ENCODE assay signal across 8 cellular contexts in the genomic region with DNA sequence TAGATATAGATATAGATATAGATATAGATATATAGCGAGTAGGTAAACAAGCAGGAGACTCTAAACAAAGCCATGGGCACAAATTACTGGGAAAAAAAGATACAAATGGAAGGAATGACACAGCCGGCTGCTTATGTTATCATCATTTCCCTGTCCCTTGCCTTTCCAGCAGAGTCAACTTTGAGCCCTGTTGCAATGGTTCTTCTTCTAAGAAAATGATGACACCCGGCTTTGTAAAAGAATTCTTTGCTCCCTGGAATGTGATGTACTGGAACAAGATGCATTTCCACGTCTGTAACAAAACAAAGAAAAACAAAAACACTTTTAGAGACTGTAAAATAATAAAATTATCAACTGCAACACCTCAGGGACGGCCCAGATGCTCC.
DNase-seq lines count a peak whose midpoint lies in the region; ATAC-seq, FAIRE-seq and TF ChIP-seq lines count a peak whose summit lies in the region.

No MANE protein-coding gene starts in this region.

- no peak for DNase-seq in activated T-cell treated with anti-CD3 and anti-CD28 coated beads, Interleukin-2, amount 50 U/mL, for 72 hours
- no peak for DNase-seq in activated T-cell treated with anti-CD3 and anti-CD28 coated beads, Interleukin-2, amount 50 U/mL, for 48 hours
- DNase-seq in brain microvascular endothelial cell (no peak), right lobe of liver (no peak), D721Med (ENCODE audit: insufficient read length, low spot score) (no peak), GM10248 (ENCODE audit: extremely low spot score) (no peak)

- H3K27ac ChIP-seq in brain microvascular endothelial cell (no peak overlapping the region), right lobe of liver (no peak overlapping the region), thymus (ENCODE audit: low read depth) (no peak overlapping the region)

- peak overlapping the region; percentile 62 for H3K4me3 ChIP-seq in brain microvascular endothelial cell (ENCODE audit: low read depth, low read length)
- peak overlapping the region; percentile 49 to 68 (median 57) for H3K4me3 ChIP-seq in right lobe of liver
- H3K4me3 ChIP-seq in thymus (ENCODE audit: low read length) = peak overlapping the region; percentile 45

- no peak for FAIRE-seq in D721Med (lab: Jason Lieb, UNC)

- H3K9me3 ChIP-seq in right lobe of liver (no peaks in the 10 kb centered on the region), thymus (ENCODE audit: control insufficient read depth) (no peaks in the 10 kb centered on the region)

- in situ Hi-C loops in brain microvascular endothelial cell (cut with HindIII; ENCODE audit: low pct_ligation_motif_present, low sequenced_read_pairs) = no loop called here

- peaks cover 3 to 4% of the 10 kb centered on the region in 2 donors for H3K9me3 Mint-ChIP-seq in activated T-cell treated with anti-CD3 and anti-CD28 coated beads, Interleukin-2, amount 50 U/mL, for 72 hours

- no peaks in the 10 kb centered on the region for H3K27me3 Mint-ChIP-seq in activated T-cell treated with anti-CD3 and anti-CD28 coated beads, Interleukin-2, amount 50 U/mL, for 72 hours (ENCODE audit: low read depth)

- peak overlapping the region; percentile 88 to 94 for H3K4me3 Mint-ChIP-seq in activated T-cell treated with anti-CD3 and anti-CD28 coated beads, Interleukin-2, amount 50 U/mL, for 72 hours

- H3K4me1 ChIP-seq in right lobe of liver = no peaks in the 10 kb centered on the region
- H3K4me1 ChIP-seq in thymus (ENCODE audit: control insufficient read depth, insufficient read depth, low read length) = no peaks in the 10 kb centered on the region

- POLR2A ChIA-PET in GM10248 (lab: Yijun Ruan, JAX) = no interaction called here

- no peak for TF ChIP-seq POLR2A in right lobe of liver (IDR thresholded peaks at IDR 0.05)

- peak overlapping the region; percentile 76 for H3K27ac Mint-ChIP-seq in activated T-cell treated with anti-CD3 and anti-CD28 coated beads, Interleukin-2, amount 50 U/mL, for 72 hours

- H3K4me1 Mint-ChIP-seq in activated T-cell treated with anti-CD3 and anti-CD28 coated beads, Interleukin-2, amount 50 U/mL, for 72 hours (ENCODE audit: low read depth) = no peaks in the 10 kb centered on the region

- intact Hi-C loops in right lobe of liver (cut with DNase I) = no loop called here

- no peaks in the 10 kb centered on the region for H3K36me3 ChIP-seq in brain microvascular endothelial cell (replicated peaks)
- H3K36me3 ChIP-seq in right lobe of liver = no peaks in the 10 kb centered on the region
- H3K36me3 ChIP-seq in thymus (ENCODE audit: control insufficient read depth, insufficient read depth) = no peaks in the 10 kb centered on the region

- no peaks in the 10 kb centered on the region for H3K27me3 ChIP-seq in brain microvascular endothelial cell (replicated peaks)
- no peaks in the 10 kb centered on the region for H3K27me3 ChIP-seq in right lobe of liver
- H3K27me3 ChIP-seq in thymus (ENCODE audit: control insufficient read depth, insufficient read depth) = no peaks in the 10 kb centered on the region

- peaks cover 2 to 6% of the 10 kb centered on the region in 2 donors for H3K36me3 Mint-ChIP-seq in activated T-cell treated with anti-CD3 and anti-CD28 coated beads, Interleukin-2, amount 50 U/mL, for 72 hours (ENCODE audit: insufficient read depth in 2 of 2)

- TF ChIP-seq CTCF in brain microvascular endothelial cell (IDR thresholded peaks at IDR 0.05; ENCODE audit: low read depth, low read length, missing control alignments) (no peak), right lobe of liver (IDR thresholded peaks at IDR 0.05) (no peak), D721Med (IDR thresholded peaks at IDR 0.05; ENCODE audit: insufficient read depth, missing control alignments) (no peak), GM10248 (IDR thresholded peaks at IDR 0.05; ENCODE audit: control extremely low read depth, extremely low read depth, low read depth, missing control alignments) (no peak)

- WGBS in right lobe of liver (ENCODE audit: insufficient coverage, low coverage, low lambda C conversion rate, missing lambda C conversion rate) = 27% methylated on average over 5 of the region's 5 CpGs
- WGBS in thymus = 71% methylated on average over 5 of the region's 5 CpGs

- no peak for ATAC-seq in activated T-cell treated with anti-CD3 and anti-CD28 coated beads, Interleukin-2, amount 50 U/mL, for 72 hours (replicated peaks in 1 of 2)
- ATAC-seq in right lobe of liver (peak in 3 of 4 donors; percentile 34 to 35 (median 35)), HG02938 (IDR thresholded peaks at IDR 0.05; ENCODE audit: unreplicated experiment) (no peak)

- CTCF ChIA-PET in GM10248 (lab: Yijun Ruan, JAX) = no interaction called here

Comparison
In these comparisons a context has a peak if more than half of its experiments do, and no peak if none do; other contexts are left out.
1. ATAC-seq: peak in right lobe of liver (3 of 4); none in activated T-cell treated with anti-CD3 and anti-CD28 coated beads, Interleukin-2, amount 50 U/mL, for 72 hours (0 of 2) and HG02938 (single experiment).
2. Peak in every context shown above with its lines, with median percentiles within 50 percentile points of each other: H3K4me3 ChIP-seq.